8 cellular contexts compared by ENCODE assay signal in the genomic region with DNA sequence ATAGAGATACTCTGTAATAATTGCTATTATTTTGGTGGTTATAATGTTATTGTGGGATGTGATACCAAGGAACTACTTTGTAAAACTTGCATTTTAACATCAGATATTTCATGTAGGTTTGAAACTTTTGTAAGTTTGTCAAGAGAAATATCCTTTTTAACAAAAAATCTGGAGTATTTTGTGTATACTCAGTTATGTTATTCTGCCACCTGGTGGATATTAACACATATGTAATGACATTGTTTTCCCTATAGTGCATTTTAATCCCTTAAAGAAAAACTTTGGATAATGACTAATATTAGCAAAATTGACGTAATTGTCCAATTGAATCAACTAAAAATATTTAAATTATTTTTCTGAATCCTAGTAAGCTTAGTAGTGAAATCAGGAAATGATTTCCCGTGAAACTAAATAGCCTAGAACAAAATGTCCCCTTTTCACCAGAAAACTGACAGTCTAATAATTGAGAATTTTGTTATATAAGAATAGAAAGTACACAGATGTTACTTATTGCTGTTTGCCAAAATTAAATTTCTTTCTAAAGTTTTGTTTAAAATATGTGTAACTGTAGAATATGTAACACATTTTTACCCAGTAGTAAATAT. TPM values are rescaled to one million over a fixed set of nuclear protein-coding genes. Genes with fewer than 3 reads are reported as not detected.
DNase-seq lines count a peak whose midpoint lies in the region; ATAC-seq, FAIRE-seq and TF ChIP-seq lines count a peak whose summit lies in the region.

No MANE protein-coding gene starts in this region.

- WGBS in A549 (ENCODE audit: missing lambda C conversion rate): 58% methylated on average over 2 of the region's 2 CpGs

- intact Hi-C loops in OCI-LY7 (cut with micrococcal nuclease; ENCODE audit: unreplicated experiment): no loop called here

- CTCF ChIA-PET in A549 (lab: Yijun Ruan, JAX): interaction anchor here (0.7 to 1.6 kb wide), 4 partner anchors 17 to 38 kb away, joined by 3 to 5 read pairs (median 4); no protein-coding TSS in a partner anchor
- CTCF ChIA-PET in OCI-LY7 (lab: Charles Lee; ENCODE audit: unreplicated experiment): no interaction called here

- H3K27ac ChIP-seq in A549: no peak overlapping the region
- no peak overlapping the region for H3K27ac ChIP-seq in OCI-LY7 (ENCODE audit: low read depth, low read length, poor library complexity, severe bottlenecking)

- H2AFZ ChIP-seq in OCI-LY7 (ENCODE audit: low read length): no peak overlapping the region

- ATAC-seq in A549: peak; percentile 64 to 75; a peak in 3 of 6 replicates
- peak; percentile 60 for ATAC-seq in GM18868 (IDR thresholded peaks at IDR 0.05; ENCODE audit: unreplicated experiment)

- no peak for TF ChIP-seq POLR2A in A549 (IDR thresholded peaks at IDR 0.05; ENCODE audit: low read length)

- H4K20me1 ChIP-seq in OCI-LY7 (ENCODE audit: insufficient read depth, low read length): no peaks in the 10 kb centered on the region

- H3K4me3 ChIP-seq in A549: no peak overlapping the region
- H3K4me3 ChIP-seq in OCI-LY7 (ENCODE audit: low read depth, low read length, poor library complexity, severe bottlenecking): no peak overlapping the region
- no peak overlapping the region for H3K4me3 ChIP-seq in fibroblast of the aortic adventitia (ENCODE audit: low read depth, low read length)

- TF ChIP-seq RAD21 in A549 (conservative IDR thresholded peaks at IDR 0.05 in 1 of 2, IDR thresholded peaks at IDR 0.05 in 1 of 2): peak; percentile 25 to 42; a peak in 2 of 5 replicates

- POLR2A ChIA-PET in A549 (lab: Yijun Ruan, JAX) (no interaction called here), OCI-LY7 (lab: Charles Lee) (no interaction called here)

- TF ChIP-seq CTCF in A549 (IDR thresholded peaks at IDR 0.05) (peak; percentile 48), OCI-LY7 (conservative IDR thresholded peaks at IDR 0.05; ENCODE audit: low read length) (peak; percentile 79), fibroblast of the aortic adventitia (IDR thresholded peaks at IDR 0.05; ENCODE audit: insufficient read depth, low read length) (peak; percentile 48)

- H3K4me2 ChIP-seq in A549 (no peak overlapping the region), OCI-LY7 (ENCODE audit: low read length) (no peak overlapping the region)

- no peaks in the 10 kb centered on the region for H3K36me3 ChIP-seq in OCI-LY7 (ENCODE audit: insufficient read depth, low read length)

- no peak for TF ChIP-seq EP300 in A549 (IDR thresholded peaks at IDR 0.05)

- no peaks in the 10 kb centered on the region for H3K9me3 ChIP-seq in A549
- H3K9me3 ChIP-seq in OCI-LY7 (ENCODE audit: low read length): no peaks in the 10 kb centered on the region

- peaks cover 10% of the 10 kb centered on the region; the same call in 2 of the 3 replicates for H3K4me1 ChIP-seq in A549
- no peaks in the 10 kb centered on the region for H3K4me1 ChIP-seq in OCI-LY7 (ENCODE audit: insufficient read depth, low read length, poor library complexity, severe bottlenecking)

- no peak for FAIRE-seq in A549 (lab: Jason Lieb, UNC)

- no peaks in the 10 kb centered on the region for H3K79me2 ChIP-seq in OCI-LY7 (ENCODE audit: insufficient read depth, low read depth, low read length)

- H3K9me2 ChIP-seq in OCI-LY7 (ENCODE audit: insufficient read depth, low read length): no peaks in the 10 kb centered on the region

- peak in 1 of 2 experiments; percentile 15 for DNase-seq in A549 (ENCODE audit: low read depth in 1 of 2, low spot score in 1 of 2)
- peak; percentile 4 for DNase-seq in OCI-LY7 (ENCODE audit: low spot score)
- DNase-seq in fibroblast of the aortic adventitia (ENCODE audit: low read depth): peak; percentile 43
- DNase-seq in epidermal melanocyte (ENCODE audit: insufficient read length, low spot score): no peak
- no peak for DNase-seq in stimulated activated CD8-positive, alpha-beta memory T cell treated with anti-CD3 and anti-CD28 coated beads, Interleukin-4, amount 100 ng/mL, for 48 hours
- DNase-seq in putamen (ENCODE audit: low spot score): no peak
- DNase-seq in KG1 (lab: John Stamatoyannopoulos, UW): no peak

- no TSS peak for BruUV-seq in OCI-LY7 (replicated peaks; lab: Mats Ljungman, UMichigan)

TF ChIP-seq in A549, 52 proteins besides CTCF, POLR2A, EP300 and RAD21:
- TF ChIP-seq ZNF302 (CRISPR knock-in tag; IDR thresholded peaks at IDR 0.05) (no peak), SMC3 (IDR thresholded peaks at IDR 0.05) (peak; percentile 35; the same call in 2 of the 3 replicates)

RNA-seq across cellular contexts. Expression of gene KCTD3, which starts 39.6 kb away (rescaled TPM):
- polyA plus RNA-seq in A549 (2011; rRNA removed) (69.4 and 78.9 TPM in 2 replicates), A549 (2017; fragmentation: RNase III; extraction: RNeasy Plus Mini Kit Qiagen cat#74134 plus additional on column Dnase treatment) (30.8 to 33.0 TPM (median 32.7 TPM) in 3 replicates)
- polyA plus RNA-seq in A549 (2012; cell fraction: cytosol; rRNA removed): 25.2 and 29.9 TPM in 2 replicates
- 19.0 and 19.8 TPM in 2 replicates for polyA plus RNA-seq in A549 (2012; cell fraction: nucleus; rRNA removed)
- polyA minus RNA-seq in A549 (2011; rRNA and poly(A)+ RNA removed): 56.7 and 76.1 TPM in 2 replicates
- 0.08 and 0.13 TPM in 2 replicates for total RNA-seq in OCI-LY7 (2014; rRNA removed; shearing (Covaris generic))
- total RNA-seq in OCI-LY7 (2022) (2.4 and 3.4 TPM in 2 replicates), fibroblast of the aortic adventitia (ENCODE audit: low replicate concordance) (45.6 and 68.1 TPM in 2 replicates)

Comparison
In these comparisons a context has a peak if more than half of its experiments do, and no peak if none do; other contexts are left out.
1. DNase-seq: peak in OCI-LY7 (single experiment) and fibroblast of the aortic adventitia (single experiment); none in epidermal melanocyte (single experiment), stimulated activated CD8-positive, alpha-beta memory T cell treated with anti-CD3 and anti-CD28 coated beads, Interleukin-4, amount 100 ng/mL, for 48 hours (single experiment), putamen (single experiment) and KG1 (single experiment).
2. RNA of gene KCTD3, which starts 39.6 kb away (total RNA-seq): 45.6 to 68.1 TPM in fibroblast of the aortic adventitia; 0.08 to 3.4 TPM in OCI-LY7; every median in the first group is over 10 times any median in the second.
3. Peak in every context shown above with its lines, with median percentiles within 50 percentile points of each other: CTCF ChIP-seq.